In genomic region chr14:69855180-69855817, GRCh38 we compare ENCODE assay signal across 31 cellular contexts. TPM values are rescaled to one million over a fixed set of nuclear protein-coding genes. Genes with fewer than 3 reads are reported as not detected.
DNase-seq lines count a peak whose midpoint lies in the region; ATAC-seq, FAIRE-seq and TF ChIP-seq lines count a peak whose summit lies in the region.
"Had no signal": no experiment of that assay in that cellular context is flagged by ENCODE, and none has a peak within 500 bp of the region (broad histone marks: within the 10 kb centered on the region; RNA-seq: fewer than 3 reads in every experiment).

No MANE protein-coding gene starts in this region.

- H3K9ac ChIP-seq in smooth muscle cell (ENCODE audit: low read depth): no peak overlapping the region
- H3K9ac ChIP-seq: BLaER1 had no signal

- H3K36me3 Mint-ChIP-seq in activated CD8-positive, alpha-beta memory T cell treated with anti-CD3 and anti-CD28 coated beads, Interleukin-2, amount 10 ng/mL, durations not matched to agents 7 days and 5 days: no peaks in the 10 kb centered on the region
- H3K36me3 Mint-ChIP-seq in T-helper 2 cell treated with Interferon-gamma antibody and Interleukin-4, amounts not matched to agents 5 μg/mL and 100 μg/mL, for 36 hours (ENCODE audit: low read depth): no peaks in the 10 kb centered on the region
- no peaks in the 10 kb centered on the region for H3K36me3 Mint-ChIP-seq in stimulated activated memory B cell treated with anti-CD40 and anti-IgM and Interleukin-4, amounts not matched to agents 10 μg/mL and 1 μg/mL and 100 μg/mL, for 72 hours

- H3K27me3 ChIP-seq in smooth muscle cell (ENCODE audit: low read depth): no peaks in the 10 kb centered on the region
- H3K27me3 ChIP-seq: BLaER1, MG63, SJCRH30 had no signal

- H3K27ac ChIP-seq in smooth muscle cell (ENCODE audit: low read depth): no peak overlapping the region
- H3K27ac ChIP-seq: BLaER1, SJCRH30 had no signal

- WGBS in smooth muscle cell (ENCODE audit: low lambda C conversion rate): 38% methylated on average over 8 of the region's 8 CpGs

- no peaks in the 10 kb centered on the region for H3K36me3 ChIP-seq in smooth muscle cell (ENCODE audit: low read depth)
- H3K36me3 ChIP-seq: BLaER1, MG63, SJCRH30 had no signal

- FAIRE-seq in HTR-8/SVneo (lab: Jason Lieb, UNC): peak; percentile 82
- FAIRE-seq: GM12891 had no signal

- no peaks in the 10 kb centered on the region for H3K79me2 ChIP-seq in smooth muscle cell (ENCODE audit: low read depth)

- H3K4me3 Mint-ChIP-seq in activated CD8-positive, alpha-beta memory T cell treated with anti-CD3 and anti-CD28 coated beads, Interleukin-2, amount 10 ng/mL, durations not matched to agents 7 days and 5 days: no peak overlapping the region
- H3K4me3 Mint-ChIP-seq in T-helper 2 cell treated with Interferon-gamma antibody and Interleukin-4, amounts not matched to agents 5 μg/mL and 100 μg/mL, for 36 hours: no peak overlapping the region
- H3K4me3 Mint-ChIP-seq in stimulated activated memory B cell treated with anti-CD40 and anti-IgM and Interleukin-4, amounts not matched to agents 10 μg/mL and 1 μg/mL and 100 μg/mL, for 72 hours: no peak overlapping the region
- H3K4me3 Mint-ChIP-seq: CD4-positive, alpha-beta T cell had no signal

- H3K4me1 Mint-ChIP-seq in activated CD8-positive, alpha-beta memory T cell treated with anti-CD3 and anti-CD28 coated beads, Interleukin-2, amount 10 ng/mL, durations not matched to agents 7 days and 5 days: no peaks in the 10 kb centered on the region
- H3K4me1 Mint-ChIP-seq in T-helper 2 cell treated with Interferon-gamma antibody and Interleukin-4, amounts not matched to agents 5 μg/mL and 100 μg/mL, for 36 hours (ENCODE audit: low read depth): no peaks in the 10 kb centered on the region
- no peaks in the 10 kb centered on the region for H3K4me1 Mint-ChIP-seq in stimulated activated memory B cell treated with anti-CD40 and anti-IgM and Interleukin-4, amounts not matched to agents 10 μg/mL and 1 μg/mL and 100 μg/mL, for 72 hours

- H3K4me2 ChIP-seq in smooth muscle cell: peak overlapping the region; percentile 46
- H3K4me2 ChIP-seq: BLaER1 had no signal

- H3K9me3 ChIP-seq in smooth muscle cell (replicated peaks; ENCODE audit: low read depth): no peaks in the 10 kb centered on the region
- H3K9me3 ChIP-seq: MG63, SJCRH30 had no signal

- H4K20me1 ChIP-seq in smooth muscle cell (ENCODE audit: low read depth): no peaks in the 10 kb centered on the region
- H4K20me1 ChIP-seq: BLaER1 had no signal

- ATAC-seq in activated CD8-positive, alpha-beta memory T cell treated with anti-CD3 and anti-CD28 coated beads, Interleukin-2, amount 10 ng/mL, durations not matched to agents 7 days and 5 days: no peak
- ATAC-seq in esophagus mucosa: no peak
- ATAC-seq in stimulated activated memory B cell treated with anti-CD40 and anti-IgM and Interleukin-4, amounts not matched to agents 10 μg/mL and 1 μg/mL and 100 μg/mL, for 72 hours: no peak
- ATAC-seq: HCT116, PC-3, SK-N-SH treated with all-trans-retinoic acid at 6 μM for 48 hours had no signal

- peaks cover 27% of the 10 kb centered on the region for H3K4me1 ChIP-seq in smooth muscle cell (ENCODE audit: low read depth)

- TF ChIP-seq CTCF in choroid plexus epithelial cell (conservative IDR thresholded peaks at IDR 0.05; ENCODE audit: low read depth, low read length) (no peak), smooth muscle cell (IDR thresholded peaks at IDR 0.05; ENCODE audit: borderline replicate concordance, insufficient read depth, poor library complexity, severe bottlenecking) (no peak)

- peaks cover 38% of the 10 kb centered on the region for H3K27me3 Mint-ChIP-seq in activated CD8-positive, alpha-beta memory T cell treated with anti-CD3 and anti-CD28 coated beads, Interleukin-2, amount 10 ng/mL, durations not matched to agents 7 days and 5 days
- peaks cover 8% of the 10 kb centered on the region for H3K27me3 Mint-ChIP-seq in T-helper 2 cell treated with Interferon-gamma antibody and Interleukin-4, amounts not matched to agents 5 μg/mL and 100 μg/mL, for 36 hours (ENCODE audit: low read depth)
- peaks cover 32% of the 10 kb centered on the region for H3K27me3 Mint-ChIP-seq in stimulated activated memory B cell treated with anti-CD40 and anti-IgM and Interleukin-4, amounts not matched to agents 10 μg/mL and 1 μg/mL and 100 μg/mL, for 72 hours

- DNase-seq in activated CD8-positive, alpha-beta memory T cell treated with anti-CD3 and anti-CD28 coated beads, Interleukin-2, amount 10 ng/mL, durations not matched to agents 7 days and 5 days: peak; percentile 16
- DNase-seq in activated CD8-positive, alpha-beta memory T cell treated with anti-CD3 and anti-CD28 coated beads, Interleukin-2, amount 50 U/mL, for 4 hours: no peak
- DNase-seq in HTR-8/SVneo (ENCODE audit: insufficient read length, low spot score) (no peak), choroid plexus epithelial cell (ENCODE audit: low read depth) (peak; percentile 29), smooth muscle cell (lab: John Stamatoyannopoulos, UW; ENCODE audit: unreplicated experiment) (no peak)
- no peak for DNase-seq in T-helper 2 cell treated with Interferon-gamma antibody and Interleukin-4, amounts not matched to agents 5 μg/mL and 100 μg/mL, for 36 hours (ENCODE audit: low spot score)
- DNase-seq: CD4-positive, alpha-beta T cell; COR-L47; DMS79; GF-D8; KG1; MG63; NCI-H1417; NCI-H1694 treated with DMSO at 0.1 percent for 48 hours; NCI-H2081; NCI-H2227 treated with DMSO at 0.1 percent for 48 hours; NCI-H526 treated with DMSO at 0.1 percent for 48 hours; NK-92 treated with Interleukin-12 subunit alpha and Interleukin-12 subunit beta, amount 100 ng/mL, for 24 hours; PC-3; SJCRH30 had no signal

- CTCF ChIA-PET in activated CD8-positive, alpha-beta memory T cell treated with anti-CD3 and anti-CD28 coated beads, Interleukin-2, amount 10 ng/mL, durations not matched to agents 7 days and 5 days (lab: Charles Lee): no interaction called here

- H2AFZ ChIP-seq in smooth muscle cell (ENCODE audit: low read depth): no peak overlapping the region

- H3K9me3 Mint-ChIP-seq in activated CD8-positive, alpha-beta memory T cell treated with anti-CD3 and anti-CD28 coated beads, Interleukin-2, amount 10 ng/mL, durations not matched to agents 7 days and 5 days (ENCODE audit: low read depth): no peaks in the 10 kb centered on the region
- no peaks in the 10 kb centered on the region for H3K9me3 Mint-ChIP-seq in T-helper 2 cell treated with Interferon-gamma antibody and Interleukin-4, amounts not matched to agents 5 μg/mL and 100 μg/mL, for 36 hours
- H3K9me3 Mint-ChIP-seq in stimulated activated memory B cell treated with anti-CD40 and anti-IgM and Interleukin-4, amounts not matched to agents 10 μg/mL and 1 μg/mL and 100 μg/mL, for 72 hours: no peaks in the 10 kb centered on the region
- H3K9me3 Mint-ChIP-seq: CD4-positive, alpha-beta T cell had no signal

- H3K4me3 ChIP-seq in choroid plexus epithelial cell (ENCODE audit: low read depth, low read length) (no peak overlapping the region), smooth muscle cell (no peak overlapping the region)
- H3K4me3 ChIP-seq: BLaER1, MG63, SJCRH30 had no signal

- no peak overlapping the region for H3K27ac Mint-ChIP-seq in activated CD8-positive, alpha-beta memory T cell treated with anti-CD3 and anti-CD28 coated beads, Interleukin-2, amount 10 ng/mL, durations not matched to agents 7 days and 5 days
- no peak overlapping the region for H3K27ac Mint-ChIP-seq in T-helper 2 cell treated with Interferon-gamma antibody and Interleukin-4, amounts not matched to agents 5 μg/mL and 100 μg/mL, for 36 hours
- no peak overlapping the region for H3K27ac Mint-ChIP-seq in stimulated activated memory B cell treated with anti-CD40 and anti-IgM and Interleukin-4, amounts not matched to agents 10 μg/mL and 1 μg/mL and 100 μg/mL, for 72 hours
- H3K27ac Mint-ChIP-seq: CD4-positive, alpha-beta T cell had no signal

- peaks cover 14% of the 10 kb centered on the region for H3F3A ChIP-seq in smooth muscle cell (ENCODE audit: low read depth)

RNA-seq across cellular contexts. Expression of gene SMOC1, which starts 23.9 kb away (rescaled TPM):
- not detected for total RNA-seq in activated CD8-positive, alpha-beta memory T cell treated with anti-CD3 and anti-CD28 coated beads, Interleukin-2, amount 10 ng/mL, durations not matched to agents 7 days and 5 days
- total RNA-seq in smooth muscle cell (3.8 and 6.3 TPM in 2 replicates), esophagus mucosa (0.12 TPM)
- 0.53 and 1.6 TPM in 2 replicates for polyA plus RNA-seq in smooth muscle cell
- total RNA-seq: A172; CD4-positive, alpha-beta T cell; HT-29; PC-3 had no signal

RNA-seq across cellular contexts. Expression of gene SLC10A1, which starts 58.3 kb away (rescaled TPM):
- not detected for total RNA-seq in activated CD8-positive, alpha-beta memory T cell treated with anti-CD3 and anti-CD28 coated beads, Interleukin-2, amount 10 ng/mL, durations not matched to agents 7 days and 5 days
- 0.58 TPM in 1 of 2 replicates, not detected in the other for total RNA-seq in smooth muscle cell
- polyA plus RNA-seq in smooth muscle cell: 0.10 and 0.27 TPM in 2 replicates
- total RNA-seq in esophagus mucosa: not detected
- total RNA-seq: CD4-positive, alpha-beta T cell; H4; HT-29; NCI-H460; PC-3; SJCRH30 had no signal
- polyA plus RNA-seq: AG04450 had no signal

Comparison
In these comparisons a context has a peak if more than half of its experiments do, and no peak if none do; other contexts are left out.
1. DNase-seq: peak in activated CD8-positive, alpha-beta memory T cell treated with anti-CD3 and anti-CD28 coated beads, Interleukin-2, amount 10 ng/mL, durations not matched to agents 7 days and 5 days (single experiment) and choroid plexus epithelial cell (single experiment); none in activated CD8-positive, alpha-beta memory T cell treated with anti-CD3 and anti-CD28 coated beads, Interleukin-2, amount 50 U/mL, for 4 hours (single experiment), HTR-8/SVneo (single experiment), smooth muscle cell (single experiment) and T-helper 2 cell treated with Interferon-gamma antibody and Interleukin-4, amounts not matched to agents 5 μg/mL and 100 μg/mL, for 36 hours (single experiment).